ENCODE assay signal across 1 cellular context in the genomic region with DNA sequence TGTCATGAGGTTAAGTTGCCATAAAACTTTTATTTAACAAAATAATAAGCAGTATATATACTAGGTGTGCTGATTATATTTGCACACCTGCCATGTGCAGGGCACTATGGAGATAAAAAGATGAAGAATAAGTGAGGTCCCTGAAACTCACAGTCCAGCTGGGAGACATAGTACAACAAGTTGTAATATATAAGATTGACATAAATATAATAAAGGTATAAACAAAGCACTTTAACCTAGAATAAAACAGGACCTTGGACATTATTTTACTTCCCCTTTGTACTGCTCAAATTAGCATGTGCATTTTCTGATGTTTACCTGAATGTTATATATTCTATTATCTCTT.
TF ChIP-seq lines count a peak whose summit lies in the region.

No MANE protein-coding gene starts in this region.

TF ChIP-seq in SK-N-SH, 30 proteins besides CTCF, POLR2A, EP300 and RAD21 (continued from another document):
- TF ChIP-seq, protein P1, sequence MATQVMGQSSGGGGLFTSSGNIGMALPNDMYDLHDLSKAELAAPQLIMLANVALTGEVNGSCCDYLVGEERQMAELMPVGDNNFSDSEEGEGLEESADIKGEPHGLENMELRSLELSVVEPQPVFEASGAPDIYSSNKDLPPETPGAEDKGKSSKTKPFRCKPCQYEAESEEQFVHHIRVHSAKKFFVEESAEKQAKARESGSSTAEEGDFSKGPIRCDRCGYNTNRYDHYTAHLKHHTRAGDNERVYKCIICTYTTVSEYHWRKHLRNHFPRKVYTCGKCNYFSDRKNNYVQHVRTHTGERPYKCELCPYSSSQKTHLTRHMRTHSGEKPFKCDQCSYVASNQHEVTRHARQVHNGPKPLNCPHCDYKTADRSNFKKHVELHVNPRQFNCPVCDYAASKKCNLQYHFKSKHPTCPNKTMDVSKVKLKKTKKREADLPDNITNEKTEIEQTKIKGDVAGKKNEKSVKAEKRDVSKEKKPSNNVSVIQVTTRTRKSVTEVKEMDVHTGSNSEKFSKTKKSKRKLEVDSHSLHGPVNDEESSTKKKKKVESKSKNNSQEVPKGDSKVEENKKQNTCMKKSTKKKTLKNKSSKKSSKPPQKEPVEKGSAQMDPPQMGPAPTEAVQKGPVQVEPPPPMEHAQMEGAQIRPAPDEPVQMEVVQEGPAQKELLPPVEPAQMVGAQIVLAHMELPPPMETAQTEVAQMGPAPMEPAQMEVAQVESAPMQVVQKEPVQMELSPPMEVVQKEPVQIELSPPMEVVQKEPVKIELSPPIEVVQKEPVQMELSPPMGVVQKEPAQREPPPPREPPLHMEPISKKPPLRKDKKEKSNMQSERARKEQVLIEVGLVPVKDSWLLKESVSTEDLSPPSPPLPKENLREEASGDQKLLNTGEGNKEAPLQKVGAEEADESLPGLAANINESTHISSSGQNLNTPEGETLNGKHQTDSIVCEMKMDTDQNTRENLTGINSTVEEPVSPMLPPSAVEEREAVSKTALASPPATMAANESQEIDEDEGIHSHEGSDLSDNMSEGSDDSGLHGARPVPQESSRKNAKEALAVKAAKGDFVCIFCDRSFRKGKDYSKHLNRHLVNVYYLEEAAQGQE (IDR thresholded peaks at IDR 0.05; ENCODE audit: low read depth, low read length), result no peak
- TF ChIP-seq, protein P2, sequence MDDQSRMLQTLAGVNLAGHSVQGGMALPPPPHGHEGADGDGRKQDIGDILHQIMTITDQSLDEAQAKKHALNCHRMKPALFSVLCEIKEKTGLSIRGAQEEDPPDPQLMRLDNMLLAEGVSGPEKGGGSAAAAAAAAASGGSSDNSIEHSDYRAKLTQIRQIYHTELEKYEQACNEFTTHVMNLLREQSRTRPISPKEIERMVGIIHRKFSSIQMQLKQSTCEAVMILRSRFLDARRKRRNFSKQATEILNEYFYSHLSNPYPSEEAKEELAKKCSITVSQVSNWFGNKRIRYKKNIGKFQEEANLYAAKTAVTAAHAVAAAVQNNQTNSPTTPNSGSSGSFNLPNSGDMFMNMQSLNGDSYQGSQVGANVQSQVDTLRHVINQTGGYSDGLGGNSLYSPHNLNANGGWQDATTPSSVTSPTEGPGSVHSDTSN (IDR thresholded peaks at IDR 0.05), result no peak
- TF ChIP-seq NFIC (IDR thresholded peaks at IDR 0.05; ENCODE audit: borderline replicate concordance) (no peak), GATA2 (CRISPR knock-in tag; IDR thresholded peaks at IDR 0.05) (no peak), MXI1 (IDR thresholded peaks at IDR 0.05; ENCODE audit: low read depth, low read length) (no peak), RXRA (IDR thresholded peaks at IDR 0.05; ENCODE audit: borderline replicate concordance, low read depth) (no peak), TCF12 (IDR thresholded peaks at IDR 0.05) (no peak), EZH2phosphoT487 (IDR thresholded peaks at IDR 0.05; ENCODE audit: borderline replicate concordance, low read depth) (no peak), ELF1 (IDR thresholded peaks at IDR 0.05) (no peak)
- TF ChIP-seq, protein P3, sequence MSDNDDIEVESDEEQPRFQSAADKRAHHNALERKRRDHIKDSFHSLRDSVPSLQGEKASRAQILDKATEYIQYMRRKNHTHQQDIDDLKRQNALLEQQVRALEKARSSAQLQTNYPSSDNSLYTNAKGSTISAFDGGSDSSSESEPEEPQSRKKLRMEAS (IDR thresholded peaks at IDR 0.05; ENCODE audit: low read depth), result no peak
